Comparison of ENCODE assay signal across 12 cellular contexts in genomic region chr19:5990289-5990797, GRCh38. TPM values are rescaled to one million over a fixed set of nuclear protein-coding genes. Genes with fewer than 3 reads are reported as not detected.
A peak's percentile ranks its signal among the peaks of the same experiment; 100 is the strongest.
DNase-seq lines count a peak whose midpoint lies in the region; ATAC-seq and TF ChIP-seq lines count a peak whose summit lies in the region.
"Had no signal": no experiment of that assay in that cellular context is flagged by ENCODE, and none has a peak within 500 bp of the region (broad histone marks: within the 10 kb centered on the region; RNA-seq: fewer than 3 reads in every experiment).

No MANE protein-coding gene starts in this region.

- H3K4me1 Mint-ChIP-seq in activated T-helper 1 cell treated with anti-CD3 and anti-CD28 coated beads, Interleukin-12 subunit alpha, Interleukin-12 subunit beta, Interleukin-2, Interleukin-4 antibody, amounts not matched to agents 30 ng/mL and 10 ng/mL and 1 ng/mL, durations not matched to agents 14 hours and 24 hours and 36 hours (ENCODE audit: low read depth), result peaks cover 18% of the 10 kb centered on the region
- peaks cover 41% of the 10 kb centered on the region for H3K4me1 Mint-ChIP-seq in nephron

- H3K27me3 Mint-ChIP-seq in activated T-helper 1 cell treated with anti-CD3 and anti-CD28 coated beads, Interleukin-12 subunit alpha, Interleukin-12 subunit beta, Interleukin-2, Interleukin-4 antibody, amounts not matched to agents 30 ng/mL and 10 ng/mL and 1 ng/mL, durations not matched to agents 14 hours and 24 hours and 36 hours (ENCODE audit: insufficient read depth), result no peaks in the 10 kb centered on the region
- H3K27me3 Mint-ChIP-seq in nephron (ENCODE audit: low read depth), result peaks cover 3% of the 10 kb centered on the region

- TF ChIP-seq CTCF in nephron (IDR thresholded peaks at IDR 0.05; ENCODE audit: unreplicated experiment in 3 of 3), result no peak

- no peak overlapping the region for H3K27ac Mint-ChIP-seq in activated T-helper 1 cell treated with anti-CD3 and anti-CD28 coated beads, Interleukin-12 subunit alpha, Interleukin-12 subunit beta, Interleukin-2, Interleukin-4 antibody, amounts not matched to agents 30 ng/mL and 10 ng/mL and 1 ng/mL, durations not matched to agents 14 hours and 24 hours and 36 hours
- H3K27ac Mint-ChIP-seq in nephron, result peak overlapping the region; percentile 53 to 59 (median 58)

- peak overlapping the region; percentile 64 for H3K4me3 Mint-ChIP-seq in activated T-helper 1 cell treated with anti-CD3 and anti-CD28 coated beads, Interleukin-12 subunit alpha, Interleukin-12 subunit beta, Interleukin-2, Interleukin-4 antibody, amounts not matched to agents 30 ng/mL and 10 ng/mL and 1 ng/mL, durations not matched to agents 14 hours and 24 hours and 36 hours
- peak overlapping the region; percentile 70 to 72 (median 72) for H3K4me3 Mint-ChIP-seq in nephron

- DNase-seq in DMS79 treated with DMSO at 0.1 percent for 48 hours (lab: John Stamatoyannopoulos, UW), result peak; percentile 33
- peak; percentile 77 for DNase-seq in NCI-H2029 treated with DMSO at 0.1 percent for 48 hours (lab: John Stamatoyannopoulos, UW)
- no peak for DNase-seq in activated T-helper 1 cell treated with anti-CD3 and anti-CD28 coated beads, Interleukin-12 subunit alpha, Interleukin-12 subunit beta, Interleukin-2, Interleukin-4 antibody, amounts not matched to agents 30 ng/mL and 10 ng/mL and 1 ng/mL, durations not matched to agents 14 hours and 24 hours and 36 hours (ENCODE audit: low spot score)
- DNase-seq in HK-2 (ENCODE audit: unreplicated experiment), result no peak
- no peak for DNase-seq in NOMO-1 treated with DMSO at 0.1 percent for 48 hours (lab: John Stamatoyannopoulos, UW; ENCODE audit: unreplicated experiment)
- DNase-seq: effector CD4-positive, alpha-beta T cell; EL; MG63; PC-9; small intestine had no signal

- ATAC-seq in GM21825 (IDR thresholded peaks at IDR 0.05; ENCODE audit: unreplicated experiment), result no peak

- H3K36me3 Mint-ChIP-seq in activated T-helper 1 cell treated with anti-CD3 and anti-CD28 coated beads, Interleukin-12 subunit alpha, Interleukin-12 subunit beta, Interleukin-2, Interleukin-4 antibody, amounts not matched to agents 30 ng/mL and 10 ng/mL and 1 ng/mL, durations not matched to agents 14 hours and 24 hours and 36 hours (ENCODE audit: low read depth), result peaks cover 1% of the 10 kb centered on the region
- no peaks in the 10 kb centered on the region for H3K36me3 Mint-ChIP-seq in nephron (ENCODE audit: low read depth)

- intact Hi-C loops in activated T-helper 1 cell treated with anti-CD3 and anti-CD28 coated beads, Interleukin-12 subunit alpha, Interleukin-12 subunit beta, Interleukin-2, Interleukin-4 antibody, amounts not matched to agents 30 ng/mL and 10 ng/mL and 1 ng/mL, durations not matched to agents 14 hours and 24 hours and 36 hours (cut with micrococcal nuclease), result no loop called here

- no peaks in the 10 kb centered on the region for H3K9me3 Mint-ChIP-seq in activated T-helper 1 cell treated with anti-CD3 and anti-CD28 coated beads, Interleukin-12 subunit alpha, Interleukin-12 subunit beta, Interleukin-2, Interleukin-4 antibody, amounts not matched to agents 30 ng/mL and 10 ng/mL and 1 ng/mL, durations not matched to agents 14 hours and 24 hours and 36 hours
- H3K9me3 Mint-ChIP-seq in nephron, result no peaks in the 10 kb centered on the region

RNA-seq across cellular contexts. Expression of gene RANBP3, which starts 12.4 kb away (rescaled TPM):
- 122 and 126 TPM in 2 replicates for total RNA-seq in activated T-helper 1 cell treated with anti-CD3 and anti-CD28 coated beads, Interleukin-12 subunit alpha, Interleukin-12 subunit beta, Interleukin-2, Interleukin-4 antibody, amounts not matched to agents 30 ng/mL and 10 ng/mL and 1 ng/mL, durations not matched to agents 14 hours and 24 hours and 36 hours

Comparison
In these comparisons a context has a peak if more than half of its experiments do, and no peak if none do; other contexts are left out.
1. DNase-seq: peak in DMS79 treated with DMSO at 0.1 percent for 48 hours (single experiment) and NCI-H2029 treated with DMSO at 0.1 percent for 48 hours (single experiment); none in activated T-helper 1 cell treated with anti-CD3 and anti-CD28 coated beads, Interleukin-12 subunit alpha, Interleukin-12 subunit beta, Interleukin-2, Interleukin-4 antibody, amounts not matched to agents 30 ng/mL and 10 ng/mL and 1 ng/mL, durations not matched to agents 14 hours and 24 hours and 36 hours (single experiment), HK-2 (single experiment) and NOMO-1 treated with DMSO at 0.1 percent for 48 hours (single experiment).